9 cellular contexts compared by ENCODE assay signal in genomic region chr3:132418916-132419315, GRCh38. TPM values are rescaled to one million over a fixed set of nuclear protein-coding genes. Genes with fewer than 3 reads are reported as not detected.
DNase-seq lines count a peak whose midpoint lies in the region; ATAC-seq, FAIRE-seq and TF ChIP-seq lines count a peak whose summit lies in the region.
"Had no signal": no experiment of that assay in that cellular context is flagged by ENCODE, and none has a peak within 500 bp of the region (broad histone marks: within the 10 kb centered on the region; RNA-seq: fewer than 3 reads in every experiment).

No MANE protein-coding gene starts in this region.

- no peaks in the 10 kb centered on the region for H3K36me3 ChIP-seq in BJ (ENCODE audit: control insufficient read depth, insufficient read depth, low read length)
- peaks cover 5% of the 10 kb centered on the region; the same call in 1 of the 2 replicates for H3K36me3 ChIP-seq in Karpas-422 (ENCODE audit: insufficient read depth, low read length)
- no peaks in the 10 kb centered on the region for H3K36me3 ChIP-seq in astrocyte (ENCODE audit: insufficient read depth, low read length)
- no peaks in the 10 kb centered on the region for H3K36me3 ChIP-seq in mesendoderm (ENCODE audit: control insufficient read depth, insufficient read depth, low read length)

- no peak for TF ChIP-seq CTCF in BJ (IDR thresholded peaks at IDR 0.05; ENCODE audit: insufficient read depth, low read depth, low read length)
- no peak for TF ChIP-seq CTCF in astrocyte (IDR thresholded peaks at IDR 0.05; ENCODE audit: insufficient read depth, low read depth, low read length)

- no peak overlapping the region for H3K23ac ChIP-seq in mesendoderm (ENCODE audit: low read length)

- H2AK5ac ChIP-seq in mesendoderm (ENCODE audit: low read length) = no peak overlapping the region

- no peak overlapping the region for H2AFZ ChIP-seq in Karpas-422 (ENCODE audit: low read length)
- H2AFZ ChIP-seq in astrocyte (ENCODE audit: low read depth, low read length) = no peak overlapping the region

- peaks cover 9% of the 10 kb centered on the region for H3K79me1 ChIP-seq in mesendoderm (ENCODE audit: low read length)

- H3K9me3 Mint-ChIP-seq in astrocyte (ENCODE audit: unreplicated experiment) = no peaks in the 10 kb centered on the region

- H3K27ac Mint-ChIP-seq in astrocyte (ENCODE audit: unreplicated experiment) = peak overlapping the region; percentile 96

- H3K4me1 ChIP-seq in Karpas-422 (ENCODE audit: low read length) (peaks cover 25% of the 10 kb centered on the region), astrocyte (ENCODE audit: insufficient read depth, low read length) (no peaks in the 10 kb centered on the region), mesendoderm (ENCODE audit: control insufficient read depth, low read depth, low read length) (peaks cover 2% of the 10 kb centered on the region)

- H3K27me3 Mint-ChIP-seq in astrocyte (ENCODE audit: low read depth, unreplicated experiment) = no peaks in the 10 kb centered on the region

- H3K9me2 ChIP-seq in Karpas-422 (replicated peaks; ENCODE audit: insufficient read depth, low read length) = no peaks in the 10 kb centered on the region

- H3K4me2 ChIP-seq in Karpas-422 (ENCODE audit: low read depth, low read length, poor library complexity, severe bottlenecking) (peak overlapping the region; percentile 99), astrocyte (ENCODE audit: low read length) (peak overlapping the region; percentile 86), mesendoderm (ENCODE audit: low read length) (no peak overlapping the region)

- no peak overlapping the region for H4K8ac ChIP-seq in mesendoderm (ENCODE audit: low read depth, low read length)

- POLR2A ChIA-PET in BJ (lab: Charles Lee) = interaction anchor here (0.6 kb wide), 1 partner anchor 85 kb away, joined by 3 read pairs; no protein-coding TSS in a partner anchor

- no peak overlapping the region for H2BK5ac ChIP-seq in mesendoderm (ENCODE audit: low read length)

- H3K27ac ChIP-seq in Karpas-422 (ENCODE audit: low read length) (peak overlapping the region; percentile 59), astrocyte (ENCODE audit: low read depth, low read length) (peak overlapping the region; percentile 81), mesendoderm (ENCODE audit: low read depth, low read length) (no peak overlapping the region), substantia nigra (ENCODE audit: low read depth, low read length, poor library complexity, severe bottlenecking) (no peak overlapping the region)

- H3K9me3 ChIP-seq in Karpas-422 (ENCODE audit: low read length) (no peaks in the 10 kb centered on the region), astrocyte (ENCODE audit: insufficient read depth, low read depth, low read length) (no peaks in the 10 kb centered on the region)

- no peak overlapping the region for H3K4ac ChIP-seq in mesendoderm (ENCODE audit: low read depth, low read length)

- H3K9ac ChIP-seq in Karpas-422 (ENCODE audit: low read length) = peak overlapping the region; percentile 88
- peak overlapping the region; percentile 91 for H3K9ac ChIP-seq in astrocyte (ENCODE audit: low read length)
- H3K9ac ChIP-seq in mesendoderm (ENCODE audit: low read length) = peak overlapping the region; percentile 25

- no peak overlapping the region for H4K5ac ChIP-seq in mesendoderm (ENCODE audit: low read length)

- CTCF ChIA-PET in BJ (lab: Yijun Ruan, JAX) = interaction anchor here (1.5 kb wide), 1 partner anchor 14 kb away, joined by 4 read pairs; no protein-coding TSS in a partner anchor

- H4K20me1 ChIP-seq in Karpas-422 (ENCODE audit: insufficient read depth, low read depth, low read length) (no peaks in the 10 kb centered on the region), astrocyte (ENCODE audit: insufficient read depth, low read length) (peaks cover 23% of the 10 kb centered on the region)

- H3K79me2 ChIP-seq in Karpas-422 (ENCODE audit: low read length) (peaks cover 62% of the 10 kb centered on the region), astrocyte (ENCODE audit: insufficient read depth, low read length) (peaks cover 61% of the 10 kb centered on the region), mesendoderm (ENCODE audit: control insufficient read depth, insufficient read depth, low read length) (peaks cover 27% of the 10 kb centered on the region)

- H3K27me3 ChIP-seq in BJ (ENCODE audit: control insufficient read depth, insufficient read depth, low read length) (no peaks in the 10 kb centered on the region), Karpas-422 (ENCODE audit: low read length) (no peaks in the 10 kb centered on the region), astrocyte (ENCODE audit: insufficient read depth, low read length) (no peaks in the 10 kb centered on the region), mesendoderm (ENCODE audit: insufficient read depth, low read length, poor library complexity) (no peaks in the 10 kb centered on the region)

- H3K4me1 Mint-ChIP-seq in astrocyte (ENCODE audit: low read depth, unreplicated experiment) = peaks cover 16% of the 10 kb centered on the region

- no peak overlapping the region for H3K56ac ChIP-seq in mesendoderm (ENCODE audit: low read length)

- no peak for ATAC-seq in GM19463 (IDR thresholded peaks at IDR 0.05; ENCODE audit: unreplicated experiment)

- FAIRE-seq in astrocyte (lab: Jason Lieb, UNC) = no peak

- no peak for DNase-seq in BJ (ENCODE audit: low read depth)
- DNase-seq in Karpas-422 = peak; percentile 57
- DNase-seq in astrocyte (ENCODE audit: low read depth) = no peak
- DNase-seq in mesendoderm = no peak
- no peak for DNase-seq in substantia nigra (lab: John Stamatoyannopoulos, UW)
- no peak for DNase-seq in COLO668 (lab: John Stamatoyannopoulos, UW; ENCODE audit: unreplicated experiment)
- DNase-seq in amygdala (lab: John Stamatoyannopoulos, UW) = no peak
- DNase-seq: left colon had no signal

- H3K4me3 ChIP-seq in BJ (ENCODE audit: low read depth, low read length) (peak overlapping the region; percentile 93), Karpas-422 (ENCODE audit: low read length) (peak overlapping the region; percentile 84), astrocyte (ENCODE audit: insufficient read depth, low read depth, low read length) (peak overlapping the region; percentile 94), mesendoderm (ENCODE audit: low read length) (no peak overlapping the region)

- H3K18ac ChIP-seq in mesendoderm (ENCODE audit: low read length) = no peak overlapping the region

- no peak overlapping the region for H2BK120ac ChIP-seq in mesendoderm (ENCODE audit: low read depth, low read length)

- H2BK15ac ChIP-seq in mesendoderm (replicated peaks; ENCODE audit: low read depth) = no peak overlapping the region

- WGBS in mesendoderm (ENCODE audit: extremely low coverage, insufficient coverage, low lambda C conversion rate) = no CpG with 5 or more reads among the region's 4 CpGs

- no peaks in the 10 kb centered on the region for H3K36me3 Mint-ChIP-seq in astrocyte (ENCODE audit: low read depth, unreplicated experiment)

- H3K4me3 Mint-ChIP-seq in astrocyte (ENCODE audit: unreplicated experiment) = peak overlapping the region; percentile 97

RNA-seq across cellular contexts. Expression of gene DNAJC13, which starts 1.6 kb away (rescaled TPM):
- 21.7 and 42.7 TPM in 2 replicates for polyA plus RNA-seq in BJ (2011; rRNA removed)
- polyA minus RNA-seq in BJ (2011; rRNA and poly(A)+ RNA removed) = 48.0 and 52.8 TPM in 2 replicates
- 33.2 and 38.9 TPM in 2 replicates for total RNA-seq in Karpas-422 (2014; rRNA removed; shearing (Covaris generic); ENCODE audit: low replicate concordance)
- 38.5 and 41.0 TPM in 2 replicates for total RNA-seq in astrocyte
- 11.2 TPM for polyA plus RNA-seq in mesendoderm (2013, experiment 1 of 2)
- polyA plus RNA-seq in mesendoderm (2013, experiment 2 of 2) = 10.7 TPM

Comparison
In these comparisons a context has a peak if more than half of its experiments do, and no peak if none do; other contexts are left out.
1. H3K27ac ChIP-seq: peak in Karpas-422 (single experiment) and astrocyte (single experiment); none in mesendoderm (single experiment) and substantia nigra (single experiment).
2. H3K9ac ChIP-seq: peak in every context shown above with its lines; median percentile 91 in astrocyte; 88 in Karpas-422; 25 in mesendoderm.